Comparison of ENCODE assay signal across 10 cellular contexts in genomic region chr12:119208626-119209061, GRCh38. TPM values are rescaled to one million over a fixed set of nuclear protein-coding genes. Genes with fewer than 3 reads are reported as not detected.
A peak's percentile ranks its signal among the peaks of the same experiment; 100 is the strongest.
DNase-seq lines count a peak whose midpoint lies in the region; ATAC-seq, FAIRE-seq and TF ChIP-seq lines count a peak whose summit lies in the region.
"Had no signal": no experiment of that assay in that cellular context is flagged by ENCODE, and none has a peak within 500 bp of the region (broad histone marks: within the 10 kb centered on the region; RNA-seq: fewer than 3 reads in every experiment).

No MANE protein-coding gene starts in this region.

- no peak overlapping the region for H3K9ac ChIP-seq in HepG2 (ENCODE audit: insufficient read depth, low read depth, low read length)

- no peaks in the 10 kb centered on the region for H3K36me3 Mint-ChIP-seq in T-cell
- H3K36me3 Mint-ChIP-seq: activated naive CD8-positive, alpha-beta T cell treated with anti-CD3 and anti-CD28 coated beads, Interleukin-2, amount 10 ng/mL, durations not matched to agents 7 days and 5 days had no signal

- DNase-seq in NCI-H1436 (lab: John Stamatoyannopoulos, UW) = peak; percentile 38
- no peak for DNase-seq in NCI-H1436 treated with DMSO at 0.1 percent for 48 hours (lab: John Stamatoyannopoulos, UW)
- peak; percentile 33 for DNase-seq in HepG2 (ENCODE audit: low spot score)
- peak; percentile 41 to 63 for DNase-seq in uterus
- DNase-seq in T-cell = no peak
- no peak for DNase-seq in NCI-H1105 (lab: John Stamatoyannopoulos, UW)
- DNase-seq: activated naive CD8-positive, alpha-beta T cell treated with anti-CD3 and anti-CD28 coated beads, Interleukin-2, amount 10 ng/mL, durations not matched to agents 7 days and 5 days had no signal

- POLR2A ChIA-PET in HepG2 (lab: Yijun Ruan, JAX) (no interaction called here), T-cell (lab: Charles Lee) (no interaction called here)

- H3K27ac ChIP-seq in cingulate gyrus (ENCODE audit: low read depth, low read length) (peak overlapping the region; percentile 35), HepG2 (ENCODE audit: extremely low read length, insufficient read depth, low read length) (no peak overlapping the region), uterus (no peak overlapping the region)

- peak; percentile 48; the same call in 2 of the 3 replicates for ATAC-seq in HepG2
- no peak for ATAC-seq in T-cell (replicated peaks in 1 of 4)
- no peak for ATAC-seq in GM21528 (IDR thresholded peaks at IDR 0.05; ENCODE audit: low FRiP score, unreplicated experiment)

- TF ChIP-seq EP300 in HepG2 (IDR thresholded peaks at IDR 0.05; ENCODE audit: low read depth in 2 of 2, low read length in 2 of 2) (no peak), HepG2 (CRISPR knock-in tag; IDR thresholded peaks at IDR 0.05; ENCODE audit: borderline replicate concordance) (no peak)

- no peak overlapping the region for H3K4me2 ChIP-seq in HepG2 (ENCODE audit: low read depth, low read length)

- TF ChIP-seq POLR2A in HepG2 (IDR thresholded peaks at IDR 0.05; ENCODE audit: insufficient read depth in 1 of 2, low read depth in 2 of 2, low read length in 2 of 2) = no peak
- no peak for TF ChIP-seq POLR2A in uterus (IDR thresholded peaks at IDR 0.05)

- TF ChIP-seq RAD21 in HepG2 (CRISPR knock-in tag; IDR thresholded peaks at IDR 0.05) = no peak

- H4K20me1 ChIP-seq in HepG2 (ENCODE audit: insufficient read depth, low read length) = no peaks in the 10 kb centered on the region

- H3K9me3 ChIP-seq in HepG2 (ENCODE audit: low read length) = no peaks in the 10 kb centered on the region
- H3K9me3 ChIP-seq in uterus = no peaks in the 10 kb centered on the region

- no peaks in the 10 kb centered on the region for H3K4me1 Mint-ChIP-seq in T-cell
- H3K4me1 Mint-ChIP-seq: activated naive CD8-positive, alpha-beta T cell treated with anti-CD3 and anti-CD28 coated beads, Interleukin-2, amount 10 ng/mL, durations not matched to agents 7 days and 5 days had no signal

- no peak overlapping the region for H3K27ac Mint-ChIP-seq in T-cell
- H3K27ac Mint-ChIP-seq: activated naive CD8-positive, alpha-beta T cell treated with anti-CD3 and anti-CD28 coated beads, Interleukin-2, amount 10 ng/mL, durations not matched to agents 7 days and 5 days had no signal

- no peaks in the 10 kb centered on the region for H3K79me2 ChIP-seq in HepG2 (ENCODE audit: insufficient read depth, low read length)

- H3K9me3 Mint-ChIP-seq in T-cell = peaks cover 0 to 11% (median 0%) of the 10 kb centered on the region in 3 donors
- H3K9me3 Mint-ChIP-seq: activated naive CD8-positive, alpha-beta T cell treated with anti-CD3 and anti-CD28 coated beads, Interleukin-2, amount 10 ng/mL, durations not matched to agents 7 days and 5 days had no signal

- H3K27me3 ChIP-seq in HepG2 (ENCODE audit: control insufficient read depth in 1 of 2, insufficient read depth in 2 of 2, low read length in 2 of 2) = no peaks in the 10 kb centered on the region; a peak in 1 of 5 replicates
- no peaks in the 10 kb centered on the region for H3K27me3 ChIP-seq in uterus

- FAIRE-seq in HepG2 (lab: Jason Lieb, UNC) = no peak
- FAIRE-seq: A204.1 had no signal

- peaks cover 0 to 3% of the 10 kb centered on the region in 2 donors for H3K27me3 Mint-ChIP-seq in T-cell
- H3K27me3 Mint-ChIP-seq: activated naive CD8-positive, alpha-beta T cell treated with anti-CD3 and anti-CD28 coated beads, Interleukin-2, amount 10 ng/mL, durations not matched to agents 7 days and 5 days had no signal

- H3K4me3 ChIP-seq in HepG2 (replicated peaks in 1 of 3; ENCODE audit: insufficient read depth in 1 of 3, low read depth in 2 of 3, low read length in 3 of 3) (no peak overlapping the region), uterus (no peak overlapping the region)

- TF ChIP-seq CTCF in HepG2 (CRISPR knock-in tag; IDR thresholded peaks at IDR 0.05) = no peak
- no peak for TF ChIP-seq CTCF in uterus (IDR thresholded peaks at IDR 0.05)

- CTCF ChIA-PET in HepG2 (lab: Yijun Ruan, JAX; ENCODE audit: low intra/inter-chr PET ratio, low total read pairs) = no interaction called here
- CTCF ChIA-PET in T-cell (lab: Charles Lee) = no interaction called here

- no TSS peak for BruUV-seq in HepG2 (replicated peaks; lab: Mats Ljungman, UMichigan)

- H3K4me3 Mint-ChIP-seq in T-cell = no peak overlapping the region
- H3K4me3 Mint-ChIP-seq: activated naive CD8-positive, alpha-beta T cell treated with anti-CD3 and anti-CD28 coated beads, Interleukin-2, amount 10 ng/mL, durations not matched to agents 7 days and 5 days had no signal

- no peak overlapping the region for H2AFZ ChIP-seq in HepG2 (ENCODE audit: low read length)

- WGBS in HepG2 (ENCODE audit: low lambda C conversion rate) = no CpG with 5 or more reads among the region's 6 CpGs

- in situ Hi-C loops in HepG2 (cut with HindIII; ENCODE audit: extremely low pct_ligation_motif_present, low pct_unique_long_range_greater_than_20kb) = no loop called here

- H3K36me3 ChIP-seq in HepG2 (replicated peaks in 1 of 2; ENCODE audit: control insufficient read depth in 1 of 2, insufficient read depth in 2 of 2, low read length in 2 of 2) = no peaks in the 10 kb centered on the region
- no peaks in the 10 kb centered on the region for H3K36me3 ChIP-seq in uterus

- H3K4me1 ChIP-seq in HepG2 (ENCODE audit: insufficient read depth, low read length) = no peaks in the 10 kb centered on the region
- H3K4me1 ChIP-seq in uterus = no peaks in the 10 kb centered on the region

- intact Hi-C loops in HepG2 (cut with micrococcal nuclease; ENCODE audit: unreplicated experiment) = no loop called here
- intact Hi-C loops in uterus (cut with DNase I; ENCODE audit: low total_unique reads) = no loop called here

TF ChIP-seq in HepG2, 621 proteins besides CTCF, POLR2A, EP300 and RAD21 (continues in another document):
- TF ChIP-seq MIER2 (CRISPR knock-in tag; IDR thresholded peaks at IDR 0.05) = 0 out of 2 replicates have a peak, but pooled peaks have one; percentile 20
- TF ChIP-seq ZNF777 (CRISPR knock-in tag; IDR thresholded peaks at IDR 0.05) = no peak
- TF ChIP-seq SP4 (CRISPR knock-in tag; IDR thresholded peaks at IDR 0.05) = no peak
- no peak for TF ChIP-seq HMGA1 (CRISPR knock-in tag; conservative IDR thresholded peaks at IDR 0.05)
- TF ChIP-seq FOXJ3 (CRISPR knock-in tag; IDR thresholded peaks at IDR 0.05; ENCODE audit: borderline replicate concordance) = no peak
- TF ChIP-seq DNMT1 (CRISPR knock-in tag; IDR thresholded peaks at IDR 0.05) = no peak
- TF ChIP-seq ZNF790 (CRISPR knock-in tag; IDR thresholded peaks at IDR 0.05; ENCODE audit: borderline replicate concordance) = no peak
- peak in 1 of 2 experiments; percentile 63; a peak in 3 of 4 replicates for TF ChIP-seq REST (IDR thresholded peaks at IDR 0.05; ENCODE audit: borderline replicate concordance in 1 of 2, low read depth in 1 of 2, low read length in 2 of 2)

RNA-seq across cellular contexts. Expression of gene HSPB8, which starts 29.9 kb away (rescaled TPM):
- total RNA-seq in HepG2 (2016; rRNA removed; fragmentation: Illumina TruSeq; extraction: Trizol) (0.44 and 0.49 TPM in 2 replicates), uterus (10 to 100 TPM; 10.6 to 49.7 (median 38.3) TPM), T-cell (under 1 TPM in 1 of 5 donors, not detected in 4; 0.18 TPM)
- total RNA-seq in HepG2 (2016; cell fraction: cytosol; rRNA removed; fragmentation: Illumina TruSeq; extraction: Trizol; ENCODE audit: low read depth) = 0.10 TPM in 1 of 2 replicates, not detected in the other
- 0.22 and 0.27 TPM in 2 replicates for total RNA-seq in HepG2 (2016; cell fraction: insoluble cytoplasmic fraction; rRNA removed; fragmentation: Illumina TruSeq; extraction: Trizol)
- 0.31 TPM in 2 replicates for total RNA-seq in HepG2 (2016; cell fraction: membrane; rRNA removed; fragmentation: Illumina TruSeq; extraction: Trizol)
- total RNA-seq in HepG2 (2016; cell fraction: nucleus; rRNA removed; fragmentation: Illumina TruSeq; extraction: Trizol) = 0.16 and 0.50 TPM in 2 replicates
- polyA plus RNA-seq in HepG2 (2011; rRNA removed) = 0.54 and 0.60 TPM in 2 replicates
- 0.30 and 0.64 TPM in 2 replicates for polyA plus RNA-seq in HepG2 (2011; cell fraction: cytosol; rRNA removed)
- 0.27 and 0.35 TPM in 2 replicates for polyA plus RNA-seq in HepG2 (2011; cell fraction: nucleus; rRNA removed)
- polyA plus RNA-seq in HepG2 (2012) = 0.16 TPM in 1 of 2 replicates, not detected in the other
- polyA plus RNA-seq in HepG2 (2016; cell fraction: cytosol; fragmentation: Illumina TruSeq; extraction: Trizol; ENCODE audit: low read depth) = 0.10 TPM in 1 of 2 replicates, not detected in the other
- polyA plus RNA-seq in HepG2 (2016; cell fraction: insoluble cytoplasmic fraction; fragmentation: Illumina TruSeq; extraction: Trizol; ENCODE audit: low read depth) = 0.57 and 0.75 TPM in 2 replicates
- polyA plus RNA-seq in HepG2 (2016; cell fraction: membrane; fragmentation: Illumina TruSeq; extraction: Trizol; ENCODE audit: low read depth) = 0.27 TPM in 1 of 2 replicates, not detected in the other
- polyA plus RNA-seq in HepG2 (2016; cell fraction: nucleus; fragmentation: Illumina TruSeq; extraction: Trizol; ENCODE audit: insufficient read depth, low read depth) = 0.22 and 0.49 TPM in 2 replicates
- polyA minus RNA-seq in HepG2 (2011; rRNA and poly(A)+ RNA removed; ENCODE audit: low replicate concordance) = 0.52 and 44.1 TPM in 2 replicates
- polyA minus RNA-seq in HepG2 (2011; cell fraction: cytosol; rRNA and poly(A)+ RNA removed) = 0.53 TPM in 1 of 2 replicates, not detected in the other
- polyA minus RNA-seq in HepG2 (2011; cell fraction: nucleus; rRNA and poly(A)+ RNA removed) = 0.75 and 1.2 TPM in 2 replicates
- total RNA-seq: activated naive CD8-positive, alpha-beta T cell treated with anti-CD3 and anti-CD28 coated beads, Interleukin-2, amount 10 ng/mL, durations not matched to agents 7 days and 5 days had no signal

Comparison
In these comparisons a context has a peak if more than half of its experiments do, and no peak if none do; other contexts are left out.
1. DNase-seq: peak in NCI-H1436 (single experiment), HepG2 (single experiment) and uterus (2 of 2); none in NCI-H1436 treated with DMSO at 0.1 percent for 48 hours (single experiment), T-cell (0 of 34) and NCI-H1105 (single experiment).
2. RNA of gene HSPB8, which starts 29.9 kb away (total RNA-seq): 10.6 to 49.7 TPM in uterus; 0.10 to 0.50 TPM in HepG2 and 0.18 TPM in T-cell; every median in the first group is over 4 times any median in the second.